In genomic region chr20:45459606-45460005, GRCh38 we compare ENCODE assay signal across 1 cellular context.
TF ChIP-seq lines count a peak whose summit lies in the region.

No MANE protein-coding gene starts in this region.

TF ChIP-seq in A549, 52 proteins besides CTCF, POLR2A, EP300 and RAD21:
- TF ChIP-seq GATA3 (IDR thresholded peaks at IDR 0.05; ENCODE audit: borderline replicate concordance) (no peak), RARB (CRISPR knock-in tag; IDR thresholded peaks at IDR 0.05) (no peak), CBX2 (IDR thresholded peaks at IDR 0.05; ENCODE audit: borderline replicate concordance, low read depth) (no peak), NPAS2 (CRISPR knock-in tag; IDR thresholded peaks at IDR 0.05; ENCODE audit: borderline replicate concordance) (no peak), JUNB (IDR thresholded peaks at IDR 0.05) (no peak), FOSL2 (IDR thresholded peaks at IDR 0.05) (no peak), FOSL2 (CRISPR knock-in tag; IDR thresholded peaks at IDR 0.05) (no peak), SMC3 (IDR thresholded peaks at IDR 0.05) (no peak), HOXB5 (CRISPR knock-in tag; IDR thresholded peaks at IDR 0.05) (no peak), ZSCAN20 (CRISPR knock-in tag; IDR thresholded peaks at IDR 0.05) (no peak), TP53 (CRISPR knock-in tag; IDR thresholded peaks at IDR 0.05) (no peak), PHF8 (IDR thresholded peaks at IDR 0.05; ENCODE audit: borderline replicate concordance, low read depth) (no peak), RFX5 (IDR thresholded peaks at IDR 0.05) (no peak), MAZ (IDR thresholded peaks at IDR 0.05; ENCODE audit: borderline replicate concordance, low read depth, low read length) (no peak)
- TF ChIP-seq, protein P1, sequence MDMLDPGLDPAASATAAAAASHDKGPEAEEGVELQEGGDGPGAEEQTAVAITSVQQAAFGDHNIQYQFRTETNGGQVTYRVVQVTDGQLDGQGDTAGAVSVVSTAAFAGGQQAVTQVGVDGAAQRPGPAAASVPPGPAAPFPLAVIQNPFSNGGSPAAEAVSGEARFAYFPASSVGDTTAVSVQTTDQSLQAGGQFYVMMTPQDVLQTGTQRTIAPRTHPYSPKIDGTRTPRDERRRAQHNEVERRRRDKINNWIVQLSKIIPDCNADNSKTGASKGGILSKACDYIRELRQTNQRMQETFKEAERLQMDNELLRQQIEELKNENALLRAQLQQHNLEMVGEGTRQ (IDR thresholded peaks at IDR 0.05) = no peak
- TF ChIP-seq, protein P2, sequence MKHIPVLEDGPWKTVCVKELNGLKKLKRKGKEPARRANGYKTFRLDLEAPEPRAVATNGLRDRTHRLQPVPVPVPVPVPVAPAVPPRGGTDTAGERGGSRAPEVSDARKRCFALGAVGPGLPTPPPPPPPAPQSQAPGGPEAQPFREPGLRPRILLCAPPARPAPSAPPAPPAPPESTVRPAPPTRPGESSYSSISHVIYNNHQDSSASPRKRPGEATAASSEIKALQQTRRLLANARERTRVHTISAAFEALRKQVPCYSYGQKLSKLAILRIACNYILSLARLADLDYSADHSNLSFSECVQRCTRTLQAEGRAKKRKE (CRISPR knock-in tag; IDR thresholded peaks at IDR 0.05; ENCODE audit: low read depth) = no peak
